19 cellular contexts compared by ENCODE assay signal in genomic region chr19:32255566-32256295, GRCh38.
"Had no signal": no experiment of that assay in that cellular context is flagged by ENCODE, and none has a peak within 500 bp of the region (broad histone marks: within the 10 kb centered on the region; RNA-seq: fewer than 3 reads in every experiment).

No MANE protein-coding gene starts in this region.

- H3K27me3 ChIP-seq: foreskin keratinocyte, hepatocyte had no signal

- DNase-seq: dermis blood vessel endothelial cell; dorsolateral prefrontal cortex; effector CD4-positive, alpha-beta T cell; effector memory CD4-positive, alpha-beta T cell; esophagus squamous epithelium; foreskin keratinocyte; heart left ventricle; hypothalamus; immature natural killer cell; islet precursor cell; left cardiac atrium; left lung; left ventricle myocardium superior; lower lobe of right lung; mesenchymal stem cell; midbrain had no signal

- H3K4me3 ChIP-seq: coronary artery, dorsolateral prefrontal cortex, esophagus squamous epithelium, gastroesophageal sphincter, heart left ventricle, hepatocyte, left lung, lower lobe of right lung had no signal

- H3K4me3 Mint-ChIP-seq: immature natural killer cell had no signal

- H3K4me1 Mint-ChIP-seq: immature natural killer cell had no signal

- H3K9me3 Mint-ChIP-seq: immature natural killer cell had no signal

- H3K36me3 Mint-ChIP-seq: immature natural killer cell had no signal

- H3K27ac Mint-ChIP-seq: immature natural killer cell had no signal

- H3K9me3 ChIP-seq: esophagus squamous epithelium, left lung, lower lobe of right lung had no signal

- H3K36me3 ChIP-seq: esophagus squamous epithelium, gastroesophageal sphincter, heart left ventricle, left lung, lower lobe of right lung had no signal

- H3K27ac ChIP-seq: coronary artery, dorsolateral prefrontal cortex, esophagus squamous epithelium, foreskin keratinocyte, gastroesophageal sphincter, heart left ventricle, hepatocyte, left lung, lower lobe of right lung had no signal

- H3K4me1 ChIP-seq: esophagus squamous epithelium, foreskin keratinocyte, gastroesophageal sphincter, heart left ventricle, left lung, lower lobe of right lung had no signal
